ENCODE assay signal across 26 cellular contexts in the genomic region with DNA sequence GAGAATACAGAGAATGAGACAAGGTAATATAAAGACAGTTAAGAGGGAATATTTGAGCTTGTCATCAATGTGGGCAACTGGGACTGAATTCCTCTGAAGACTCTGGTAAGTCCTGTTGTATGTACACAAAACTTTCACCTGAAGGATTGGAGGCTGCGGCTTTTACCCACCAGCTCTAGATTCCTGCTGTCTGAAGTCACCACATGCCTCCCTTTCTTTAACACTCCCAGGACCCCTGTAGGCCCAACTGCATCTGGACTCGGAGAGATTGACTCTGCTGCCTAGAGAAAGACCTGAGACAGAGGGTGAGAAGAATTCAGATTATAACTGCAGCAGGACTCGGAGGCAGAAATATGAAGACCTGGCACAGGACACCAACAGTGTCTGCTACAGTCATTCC.
"Had no signal": no experiment of that assay in that cellular context is flagged by ENCODE, and none has a peak within 500 bp of the region (broad histone marks: within the 10 kb centered on the region; RNA-seq: fewer than 3 reads in every experiment).

No MANE protein-coding gene starts in this region.

- H3K36me3 ChIP-seq: breast epithelium, MG63 had no signal

- H3K4me1 ChIP-seq: breast epithelium had no signal

- H3K36me3 Mint-ChIP-seq: activated naive CD8-positive, alpha-beta T cell had no signal

- H3K4me3 ChIP-seq: breast epithelium, MG63 had no signal

- H3K9me3 Mint-ChIP-seq: activated naive CD4-positive, alpha-beta T cell treated with anti-CD3 and anti-CD28 coated beads for 36 hours had no signal

- H3K9me3 ChIP-seq: breast epithelium, MG63 had no signal

- H3K27ac Mint-ChIP-seq: activated CD4-positive, alpha-beta memory T cell treated with anti-CD3 and anti-CD28 coated beads, Interleukin-2, amount 10 ng/mL, durations not matched to agents 7 days and 5 days; activated CD4-positive, alpha-beta T cell treated with anti-CD3 and anti-CD28 coated beads for 36 hours; activated naive CD4-positive, alpha-beta T cell treated with anti-CD3 and anti-CD28 coated beads for 36 hours; activated naive CD8-positive, alpha-beta T cell; activated T-helper 17 cell treated with anti-CD3 and anti-CD28 coated beads, Interleukin-2, amount 50 U/mL, for 72 hours; T-helper 1 cell treated with Interleukin-12 subunit alpha and Interleukin-12 subunit beta and Interleukin-4 antibody, amounts not matched to agents 30 μg/mL and 1 μg/mL, for 36 hours had no signal

- H3K4me1 Mint-ChIP-seq: activated CD4-positive, alpha-beta memory T cell treated with anti-CD3 and anti-CD28 coated beads, Interleukin-2, amount 10 ng/mL, durations not matched to agents 7 days and 5 days; activated CD4-positive, alpha-beta T cell treated with anti-CD3 and anti-CD28 coated beads for 36 hours; activated T-helper 17 cell treated with anti-CD3 and anti-CD28 coated beads, Interleukin-2, amount 50 U/mL, for 72 hours had no signal

- H3K27ac ChIP-seq: breast epithelium, VCaP had no signal

- H3K4me3 Mint-ChIP-seq: activated CD4-positive, alpha-beta memory T cell treated with anti-CD3 and anti-CD28 coated beads, Interleukin-2, amount 10 ng/mL, durations not matched to agents 7 days and 5 days; activated CD4-positive, alpha-beta T cell treated with anti-CD3 and anti-CD28 coated beads for 36 hours; activated naive CD4-positive, alpha-beta T cell treated with anti-CD3 and anti-CD28 coated beads for 36 hours; activated naive CD8-positive, alpha-beta T cell; activated T-helper 17 cell treated with anti-CD3 and anti-CD28 coated beads, Interleukin-2, amount 50 U/mL, for 72 hours; T-helper 1 cell treated with Interleukin-12 subunit alpha and Interleukin-12 subunit beta and Interleukin-4 antibody, amounts not matched to agents 30 μg/mL and 1 μg/mL, for 36 hours had no signal

- ATAC-seq: activated CD4-positive, alpha-beta T cell treated with anti-CD3 and anti-CD28 coated beads for 36 hours; activated T-helper 17 cell treated with anti-CD3 and anti-CD28 coated beads, Interleukin-2, amount 50 U/mL, for 72 hours; PC-3 had no signal

- DNase-seq: activated CD4-positive, alpha-beta memory T cell treated with anti-CD3 and anti-CD28 coated beads, Interleukin-2, amount 10 ng/mL, durations not matched to agents 7 days and 5 days; activated CD4-positive, alpha-beta T cell treated with anti-CD3 and anti-CD28 coated beads for 36 hours; activated CD4-positive, alpha-beta T cell treated with anti-CD3 and anti-CD28 coated beads, Interleukin-2, amount 50 U/mL, for 1 hour; activated gamma-delta T cell; activated naive CD4-positive, alpha-beta T cell treated with anti-CD3 and anti-CD28 coated beads for 36 hours; activated T-cell treated with anti-CD3 and anti-CD28 coated beads for 4 hours; activated T-cell treated with anti-CD3 and anti-CD28 coated beads, Interleukin-2, amount 50 U/mL, for 48 hours; amygdala; caudate nucleus; MG63; MV-4-11; NCI-H1105; NCI-H1436; NCI-H1694 treated with DMSO at 0.1 percent for 48 hours; NCI-H2029 treated with DMSO at 0.1 percent for 48 hours; NCI-H345; NCI-H510A treated with DMSO at 0.1 percent for 48 hours; NCI-H69; PC-3; SHP77 treated with DMSO at 0.1 percent for 48 hours; T1000 had no signal

- H3K27me3 ChIP-seq: breast epithelium, MG63 had no signal

- H3K27me3 Mint-ChIP-seq: activated CD4-positive, alpha-beta memory T cell treated with anti-CD3 and anti-CD28 coated beads, Interleukin-2, amount 10 ng/mL, durations not matched to agents 7 days and 5 days; activated CD4-positive, alpha-beta T cell treated with anti-CD3 and anti-CD28 coated beads for 36 hours; activated naive CD8-positive, alpha-beta T cell; activated T-helper 17 cell treated with anti-CD3 and anti-CD28 coated beads, Interleukin-2, amount 50 U/mL, for 72 hours had no signal
